Comparison of ENCODE assay signal across 11 cellular contexts in genomic region chr18:55064760-55065159, GRCh38.
A peak's percentile ranks its signal among the peaks of the same experiment; 100 is the strongest.
DNase-seq lines count a peak whose midpoint lies in the region; ATAC-seq and TF ChIP-seq lines count a peak whose summit lies in the region.
"Had no signal": no experiment of that assay in that cellular context is flagged by ENCODE, and none has a peak within 500 bp of the region (broad histone marks: within the 10 kb centered on the region; RNA-seq: fewer than 3 reads in every experiment).

No MANE protein-coding gene starts in this region.

- H3K27me3 ChIP-seq in gastroesophageal sphincter: no peaks in the 10 kb centered on the region
- H3K27me3 ChIP-seq: sigmoid colon, thyroid gland had no signal

- H3K27ac ChIP-seq in gastroesophageal sphincter: no peak overlapping the region
- H3K27ac ChIP-seq: sigmoid colon, thyroid gland had no signal

- no peak for TF ChIP-seq POLR2A in gastroesophageal sphincter (IDR thresholded peaks at IDR 0.05)

- TF ChIP-seq CTCF in GM13976 (IDR thresholded peaks at IDR 0.05; ENCODE audit: borderline replicate concordance, control extremely low read depth, extremely low read depth, insufficient read depth, missing control alignments) (no peak), gastroesophageal sphincter (IDR thresholded peaks at IDR 0.05) (no peak)

- no peaks in the 10 kb centered on the region for H3K36me3 ChIP-seq in gastroesophageal sphincter
- H3K36me3 ChIP-seq: sigmoid colon, thyroid gland had no signal

- H3K9me3 ChIP-seq in gastroesophageal sphincter: no peaks in the 10 kb centered on the region
- H3K9me3 ChIP-seq: sigmoid colon, thyroid gland had no signal

- in situ Hi-C loops in GM13976 (cut with MboI; ENCODE audit: low sequenced_read_pairs, unreplicated experiment): no loop called here

- ATAC-seq in GM19467 (IDR thresholded peaks at IDR 0.05; ENCODE audit: unreplicated experiment): peak; percentile 49
- peak; percentile 56 for ATAC-seq in HG02884 (IDR thresholded peaks at IDR 0.05; ENCODE audit: unreplicated experiment)
- ATAC-seq in HG03571 (IDR thresholded peaks at IDR 0.05; ENCODE audit: unreplicated experiment): peak; percentile 48
- ATAC-seq in gastroesophageal sphincter: no peak

- no peak overlapping the region for H3K4me3 ChIP-seq in gastroesophageal sphincter
- H3K4me3 ChIP-seq: sigmoid colon, thyroid gland had no signal

- DNase-seq in GM13976 (ENCODE audit: low spot score) (peak; percentile 11), AML-193 (lab: John Stamatoyannopoulos, UW) (no peak), activated gamma-delta T cell treated with Interleukin-2 at 50 U/mL for 16 hours (no peak)
- no peak for DNase-seq in activated effector memory CD4-positive, alpha-beta T cell treated with Interleukin-2 at 50 U/mL for 16 hours
- DNase-seq: NCI-H1436 treated with DMSO at 0.1 percent for 48 hours, sigmoid colon, thyroid gland had no signal

- WGBS in gastroesophageal sphincter (ENCODE audit: low coverage in 1 of 2), 2 donors: 63 to 83% methylated on average over 3 to 4 of the region's 5 CpGs

- no peak for TF ChIP-seq EP300 in gastroesophageal sphincter (IDR thresholded peaks at IDR 0.05)

- no peaks in the 10 kb centered on the region for H3K4me1 ChIP-seq in gastroesophageal sphincter
- H3K4me1 ChIP-seq: sigmoid colon, thyroid gland had no signal
